Comparison of ENCODE assay signal across 2 cellular contexts in the genomic region with DNA sequence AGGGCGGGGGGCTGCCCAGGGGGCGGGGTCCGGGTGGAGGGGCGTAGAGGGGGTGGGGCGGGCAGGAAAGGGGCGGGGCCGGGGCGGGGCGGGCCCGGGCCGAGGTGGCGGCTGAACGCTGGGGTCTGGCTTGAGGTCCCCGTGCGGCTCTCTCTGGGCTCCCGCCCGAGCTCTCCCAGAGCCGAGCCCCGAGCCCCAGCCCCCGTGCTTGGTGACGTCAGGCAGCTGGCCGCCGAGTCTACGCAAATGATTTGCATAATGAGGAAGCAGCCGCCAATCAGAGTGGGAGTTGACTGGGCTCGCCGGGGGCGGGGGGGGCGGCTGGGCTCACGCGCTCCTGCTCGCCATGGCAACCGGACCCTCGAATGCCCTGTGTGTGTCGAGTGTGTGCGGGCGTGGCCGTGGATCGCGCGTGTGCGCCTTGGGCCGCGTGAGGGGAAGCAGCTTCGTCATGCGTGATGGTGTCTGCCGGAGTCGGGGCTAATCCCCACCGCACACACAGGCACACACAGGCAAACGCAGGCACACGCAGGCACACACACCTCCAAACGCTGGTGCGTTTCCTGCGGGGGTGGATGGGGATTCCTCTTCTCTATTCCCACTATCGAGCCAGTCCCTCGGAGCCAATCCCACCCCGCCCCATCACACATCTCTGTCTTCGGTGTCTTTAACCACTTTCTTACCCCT.
A peak's percentile ranks its signal among the peaks of the same experiment; 100 is the strongest.
TF ChIP-seq lines count a peak whose summit lies in the region.

A gene (minus strand): TSS at position 173 of the 687 bp plus-strand sequence. CDS start 283 bp downstream, outside the sequence.

TF ChIP-seq in A549, 52 proteins besides CTCF, POLR2A, EP300 and RAD21 (continued from another document):
- TF ChIP-seq, protein P1, sequence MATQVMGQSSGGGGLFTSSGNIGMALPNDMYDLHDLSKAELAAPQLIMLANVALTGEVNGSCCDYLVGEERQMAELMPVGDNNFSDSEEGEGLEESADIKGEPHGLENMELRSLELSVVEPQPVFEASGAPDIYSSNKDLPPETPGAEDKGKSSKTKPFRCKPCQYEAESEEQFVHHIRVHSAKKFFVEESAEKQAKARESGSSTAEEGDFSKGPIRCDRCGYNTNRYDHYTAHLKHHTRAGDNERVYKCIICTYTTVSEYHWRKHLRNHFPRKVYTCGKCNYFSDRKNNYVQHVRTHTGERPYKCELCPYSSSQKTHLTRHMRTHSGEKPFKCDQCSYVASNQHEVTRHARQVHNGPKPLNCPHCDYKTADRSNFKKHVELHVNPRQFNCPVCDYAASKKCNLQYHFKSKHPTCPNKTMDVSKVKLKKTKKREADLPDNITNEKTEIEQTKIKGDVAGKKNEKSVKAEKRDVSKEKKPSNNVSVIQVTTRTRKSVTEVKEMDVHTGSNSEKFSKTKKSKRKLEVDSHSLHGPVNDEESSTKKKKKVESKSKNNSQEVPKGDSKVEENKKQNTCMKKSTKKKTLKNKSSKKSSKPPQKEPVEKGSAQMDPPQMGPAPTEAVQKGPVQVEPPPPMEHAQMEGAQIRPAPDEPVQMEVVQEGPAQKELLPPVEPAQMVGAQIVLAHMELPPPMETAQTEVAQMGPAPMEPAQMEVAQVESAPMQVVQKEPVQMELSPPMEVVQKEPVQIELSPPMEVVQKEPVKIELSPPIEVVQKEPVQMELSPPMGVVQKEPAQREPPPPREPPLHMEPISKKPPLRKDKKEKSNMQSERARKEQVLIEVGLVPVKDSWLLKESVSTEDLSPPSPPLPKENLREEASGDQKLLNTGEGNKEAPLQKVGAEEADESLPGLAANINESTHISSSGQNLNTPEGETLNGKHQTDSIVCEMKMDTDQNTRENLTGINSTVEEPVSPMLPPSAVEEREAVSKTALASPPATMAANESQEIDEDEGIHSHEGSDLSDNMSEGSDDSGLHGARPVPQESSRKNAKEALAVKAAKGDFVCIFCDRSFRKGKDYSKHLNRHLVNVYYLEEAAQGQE (IDR thresholded peaks at IDR 0.05) = 0 out of 2 replicates have a peak, but pooled peaks have one; percentile 23
- TF ChIP-seq HOXB13 (CRISPR knock-in tag; IDR thresholded peaks at IDR 0.05; ENCODE audit: low read depth) = peak; percentile 49; the same call in 1 of the 2 replicates

TF ChIP-seq in PFSK-1, 5 proteins besides CTCF, POLR2A, EP300 and RAD21 (continued from another document):
- TF ChIP-seq POLR2AphosphoS5 (IDR thresholded peaks at IDR 0.05; ENCODE audit: low read depth, low read length) (no peak), SIN3A (IDR thresholded peaks at IDR 0.05; ENCODE audit: borderline replicate concordance, insufficient read depth, low read length) (peak; percentile 21; the same call in 1 of the 2 replicates)
